ENCODE assay signal across 22 cellular contexts in genomic region chr7:20165146-20165510, GRCh38. TPM values are rescaled to one million over a fixed set of nuclear protein-coding genes. Genes with fewer than 3 reads are reported as not detected.
A peak's percentile ranks its signal among the peaks of the same experiment; 100 is the strongest.
DNase-seq lines count a peak whose midpoint lies in the region; ATAC-seq and TF ChIP-seq lines count a peak whose summit lies in the region.
"Had no signal": no experiment of that assay in that cellular context is flagged by ENCODE, and none has a peak within 500 bp of the region (broad histone marks: within the 10 kb centered on the region; RNA-seq: fewer than 3 reads in every experiment).

No MANE protein-coding gene starts in this region.

- H4K20me1 ChIP-seq in neural progenitor cell (ENCODE audit: low read depth), result no peaks in the 10 kb centered on the region

- H2AFZ ChIP-seq in neural progenitor cell (replicated peaks), result no peak overlapping the region
- H2AFZ ChIP-seq: GM23338 had no signal

- H3K27me3 ChIP-seq in HL-60 (ENCODE audit: insufficient read depth, poor library complexity, severe bottlenecking) (no peaks in the 10 kb centered on the region), neural progenitor cell (no peaks in the 10 kb centered on the region)
- H3K27me3 ChIP-seq: BE2C, Peyer's patch had no signal

- H3K9me3 Mint-ChIP-seq in neural progenitor cell, result no peaks in the 10 kb centered on the region
- H3K9me3 Mint-ChIP-seq: GM23338 had no signal

- no peak overlapping the region for H3K9ac ChIP-seq in neural progenitor cell

- H3K4me1 Mint-ChIP-seq in neural progenitor cell, result no peaks in the 10 kb centered on the region
- H3K4me1 Mint-ChIP-seq: CD4-positive, CD25-positive, alpha-beta regulatory T cell had no signal

- no peaks in the 10 kb centered on the region for H3K9me3 ChIP-seq in neural progenitor cell (ENCODE audit: low read depth)
- H3K9me3 ChIP-seq: BE2C, Peyer's patch had no signal

- peak overlapping the region; percentile 21; the same call in 1 of the 2 replicates for H3K27ac ChIP-seq in HL-60 (replicated peaks)
- no peak overlapping the region for H3K27ac ChIP-seq in neural progenitor cell
- H3K27ac ChIP-seq: Peyer's patch had no signal

- CTCF ChIA-PET in HEK293T (lab: Yijun Ruan, JAX), result no interaction called here

- no peak overlapping the region for H3K4me3 Mint-ChIP-seq in neural progenitor cell
- H3K4me3 Mint-ChIP-seq: CD4-positive, CD25-positive, alpha-beta regulatory T cell; GM23338 had no signal

- ATAC-seq in GM19463 (IDR thresholded peaks at IDR 0.05; ENCODE audit: unreplicated experiment), result no peak
- ATAC-seq: GM12878, GM23338 had no signal

- H3K4me2 ChIP-seq in neural progenitor cell, result no peak overlapping the region
- H3K4me2 ChIP-seq: GM23338 had no signal

- peaks cover 8% of the 10 kb centered on the region for H3K4me1 ChIP-seq in neural progenitor cell
- H3K4me1 ChIP-seq: BE2C, Peyer's patch had no signal

- DNase-seq in AG10803 (ENCODE audit: low read depth) (peak; percentile 83), HL-60 (ENCODE audit: low read depth in 1 of 2, low spot score in 1 of 2) (no peak), fibroblast of peridontal ligament (ENCODE audit: extremely low read depth) (peak; percentile 60), neural progenitor cell (ENCODE audit: low spot score) (no peak), HEK293T (ENCODE audit: extremely low spot score) (no peak), NCI-H2196 treated with DMSO at 0.1 percent for 48 hours (lab: John Stamatoyannopoulos, UW; ENCODE audit: unreplicated experiment) (no peak)
- DNase-seq in stimulated activated CD8-positive, alpha-beta memory T cell treated with anti-CD3 and anti-CD28 coated beads, Interleukin-4, amount 100 ng/mL, for 48 hours, result no peak
- DNase-seq: 8988T; BE2C; CD4-positive, CD25-positive, alpha-beta regulatory T cell; DMS79; Karpas-422; NCI-H1105 treated with DMSO at 0.1 percent for 48 hours; NCI-H1694; NCI-H2081 treated with DMSO at 0.1 percent for 48 hours; NCI-H2171 treated with DMSO at 0.1 percent for 48 hours; NCI-H446; NCI-H526; Peyer's patch had no signal

- no peaks in the 10 kb centered on the region for H3F3A ChIP-seq in neural progenitor cell (ENCODE audit: low read depth)

- no peak overlapping the region for H3K4me3 ChIP-seq in AG10803 (ENCODE audit: low read length)
- no peak overlapping the region for H3K4me3 ChIP-seq in HL-60 (replicated peaks; ENCODE audit: insufficient read depth, low read length)
- no peak overlapping the region for H3K4me3 ChIP-seq in neural progenitor cell
- H3K4me3 ChIP-seq: GM12878, GM23338, Peyer's patch had no signal

- H3K36me3 ChIP-seq in neural progenitor cell, result no peaks in the 10 kb centered on the region
- H3K36me3 ChIP-seq: BE2C, Peyer's patch had no signal

- H3K27me3 Mint-ChIP-seq in neural progenitor cell (ENCODE audit: insufficient read depth, low read depth), result no peaks in the 10 kb centered on the region
- H3K27me3 Mint-ChIP-seq: CD4-positive, CD25-positive, alpha-beta regulatory T cell had no signal

- no peaks in the 10 kb centered on the region for H3K79me2 ChIP-seq in neural progenitor cell (ENCODE audit: low read depth)

- POLR2A ChIA-PET in HEK293T (lab: Yijun Ruan, JAX), result no interaction called here

- H3K36me3 Mint-ChIP-seq in neural progenitor cell, result no peaks in the 10 kb centered on the region
- H3K36me3 Mint-ChIP-seq: CD4-positive, CD25-positive, alpha-beta regulatory T cell had no signal

- TF ChIP-seq CTCF in AG10803 (conservative IDR thresholded peaks at IDR 0.05; ENCODE audit: low read length) (no peak), HL-60 (IDR thresholded peaks at IDR 0.05; ENCODE audit: insufficient read depth, low read length) (no peak), neural progenitor cell (IDR thresholded peaks at IDR 0.05) (no peak)

- H3K27ac Mint-ChIP-seq in neural progenitor cell, result peak overlapping the region; percentile 35
- H3K27ac Mint-ChIP-seq: CD4-positive, CD25-positive, alpha-beta regulatory T cell; GM23338 had no signal

TF ChIP-seq in HEK293T, 16 proteins besides CTCF, POLR2A, EP300 and RAD21:
- TF ChIP-seq TARDBP (IDR thresholded peaks at IDR 0.05) (no peak), ELF4 (IDR thresholded peaks at IDR 0.05) (no peak), CTBP1 (IDR thresholded peaks at IDR 0.05; ENCODE audit: borderline replicate concordance) (no peak), ZNF384 (IDR thresholded peaks at IDR 0.05) (no peak), BHLHE40 (IDR thresholded peaks at IDR 0.05; ENCODE audit: borderline replicate concordance) (no peak), LEF1 (IDR thresholded peaks at IDR 0.05; ENCODE audit: borderline replicate concordance) (no peak), FOXM1 (IDR thresholded peaks at IDR 0.05; ENCODE audit: borderline replicate concordance) (no peak), ARNT (IDR thresholded peaks at IDR 0.05) (no peak), SUZ12 (IDR thresholded peaks at IDR 0.05) (no peak), FOXK2 (IDR thresholded peaks at IDR 0.05) (no peak), SP1 (IDR thresholded peaks at IDR 0.05) (no peak), FOXA1 (IDR thresholded peaks at IDR 0.05) (no peak)
- TF ChIP-seq, protein P1, sequence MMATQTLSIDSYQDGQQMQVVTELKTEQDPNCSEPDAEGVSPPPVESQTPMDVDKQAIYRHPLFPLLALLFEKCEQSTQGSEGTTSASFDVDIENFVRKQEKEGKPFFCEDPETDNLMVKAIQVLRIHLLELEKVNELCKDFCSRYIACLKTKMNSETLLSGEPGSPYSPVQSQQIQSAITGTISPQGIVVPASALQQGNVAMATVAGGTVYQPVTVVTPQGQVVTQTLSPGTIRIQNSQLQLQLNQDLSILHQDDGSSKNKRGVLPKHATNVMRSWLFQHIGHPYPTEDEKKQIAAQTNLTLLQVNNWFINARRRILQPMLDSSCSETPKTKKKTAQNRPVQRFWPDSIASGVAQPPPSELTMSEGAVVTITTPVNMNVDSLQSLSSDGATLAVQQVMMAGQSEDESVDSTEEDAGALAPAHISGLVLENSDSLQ (IDR thresholded peaks at IDR 0.05), result no peak

RNA-seq across cellular contexts. Expression of gene MACC1, which starts 52.1 kb away (rescaled TPM):
- 5.7 and 7.2 TPM in 2 replicates for total RNA-seq in neural progenitor cell (ENCODE audit: low replicate concordance)

Comparison
In these comparisons a context has a peak if more than half of its experiments do, and no peak if none do; other contexts are left out.
1. DNase-seq: peak in AG10803 (single experiment) and fibroblast of peridontal ligament (single experiment); none in HL-60 (0 of 2), neural progenitor cell (single experiment), HEK293T (single experiment), stimulated activated CD8-positive, alpha-beta memory T cell treated with anti-CD3 and anti-CD28 coated beads, Interleukin-4, amount 100 ng/mL, for 48 hours (single experiment) and NCI-H2196 treated with DMSO at 0.1 percent for 48 hours (single experiment).